In the genomic region with DNA sequence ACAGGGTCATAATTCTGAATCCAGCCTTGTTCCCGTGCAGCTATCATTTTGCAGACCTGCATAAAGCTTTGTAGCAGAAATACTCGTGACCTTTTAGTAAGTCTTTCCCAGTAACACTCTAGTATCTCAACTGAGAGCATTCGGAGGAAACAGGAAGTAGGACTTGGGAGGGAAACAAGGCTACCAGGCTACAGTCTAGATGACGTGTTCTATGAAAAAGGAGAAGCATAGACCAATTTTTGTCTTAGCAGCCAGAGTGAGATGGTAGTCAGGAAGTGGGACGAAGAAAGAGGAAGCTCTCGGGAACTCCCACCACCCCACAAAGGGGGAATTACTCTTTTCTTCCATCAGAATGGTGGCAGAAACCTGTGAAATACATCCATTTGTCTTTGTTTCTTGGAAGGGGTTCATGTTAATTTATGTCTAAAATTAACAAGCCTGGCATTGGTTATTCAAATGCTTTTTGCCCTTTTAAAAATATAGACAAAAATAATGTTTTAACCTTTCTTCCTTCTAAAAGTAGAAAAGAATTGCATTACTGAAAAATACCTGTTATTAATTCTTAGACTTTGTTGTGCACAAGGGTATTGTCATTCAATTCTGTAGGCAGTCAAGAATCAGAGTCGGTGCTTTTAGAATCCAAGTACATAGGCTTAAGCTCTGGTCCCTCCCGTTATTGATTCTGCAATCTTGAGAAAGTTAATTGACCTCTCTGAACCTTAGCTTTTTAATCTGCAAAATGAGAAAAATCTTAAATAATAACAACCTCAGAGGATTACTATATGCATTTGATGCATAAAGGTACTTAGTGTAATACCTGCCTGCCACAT, we compare ENCODE assay signal across 8 cellular contexts. TPM values are rescaled to one million over a fixed set of nuclear protein-coding genes. Genes with fewer than 3 reads are reported as not detected.
DNase-seq lines count a peak whose midpoint lies in the region; ATAC-seq and TF ChIP-seq lines count a peak whose summit lies in the region.
"Had no signal": no experiment of that assay in that cellular context is flagged by ENCODE, and none has a peak within 500 bp of the region (broad histone marks: within the 10 kb centered on the region; RNA-seq: fewer than 3 reads in every experiment).

No MANE protein-coding gene starts in this region.

- H3K27me3 Mint-ChIP-seq in type B pancreatic cell = no peaks in the 10 kb centered on the region

- no peaks in the 10 kb centered on the region for H3K9me3 Mint-ChIP-seq in type B pancreatic cell

- peaks cover 0 to 38% of the 10 kb centered on the region in 2 donors for H3K4me1 ChIP-seq in left lung
- H3K4me1 ChIP-seq in SJCRH30 = peaks cover 24% of the 10 kb centered on the region

- DNase-seq in left lung (no peak), SJCRH30 (no peak), NCI-H2196 treated with DMSO at 0.1 percent for 48 hours (lab: John Stamatoyannopoulos, UW; ENCODE audit: unreplicated experiment) (no peak), type B pancreatic cell (ENCODE audit: extremely low spot score, unreplicated experiment) (no peak)

- no peak for TF ChIP-seq CTCF in left lung (IDR thresholded peaks at IDR 0.05)
- no peak for TF ChIP-seq CTCF in type B pancreatic cell (conservative IDR thresholded peaks at IDR 0.05)

- no peak overlapping the region for H3K4me3 Mint-ChIP-seq in type B pancreatic cell

- no peaks in the 10 kb centered on the region for H3K36me3 Mint-ChIP-seq in type B pancreatic cell

- H3K27ac ChIP-seq in left lung (peak overlapping the region; percentile 9 to 82), SJCRH30 (no peak overlapping the region)

- H3K36me3 ChIP-seq in left lung = no peaks in the 10 kb centered on the region
- no peaks in the 10 kb centered on the region for H3K36me3 ChIP-seq in SJCRH30

- no peak overlapping the region for H3K4me3 ChIP-seq in left lung
- no peak overlapping the region for H3K4me3 ChIP-seq in SJCRH30

- ATAC-seq in GM19328 (IDR thresholded peaks at IDR 0.05; ENCODE audit: unreplicated experiment) (peak; percentile 81), HG03039 (IDR thresholded peaks at IDR 0.05; ENCODE audit: unreplicated experiment) (peak; percentile 91), SK-N-SH treated with all-trans-retinoic acid at 6 μM for 48 hours (peak; percentile 72), left lung (peak; percentile 89)

- intact Hi-C loops in left lung (cut with DNase I) = no loop called here

- no peaks in the 10 kb centered on the region for H3K27me3 ChIP-seq in left lung
- no peaks in the 10 kb centered on the region for H3K27me3 ChIP-seq in SJCRH30

- H3K27ac Mint-ChIP-seq in type B pancreatic cell = no peak overlapping the region

- H3K9me3 ChIP-seq in left lung = no peaks in the 10 kb centered on the region
- H3K9me3 ChIP-seq in SJCRH30 (replicated peaks) = no peaks in the 10 kb centered on the region

- H3K4me1 Mint-ChIP-seq in type B pancreatic cell (ENCODE audit: unreplicated experiment) = peaks cover 10% of the 10 kb centered on the region

TF ChIP-seq in SK-N-SH treated with all-trans-retinoic acid at 6 μM for 48 hours, 23 proteins besides CTCF, POLR2A, EP300 and RAD21:
- TF ChIP-seq ZC3H10 (CRISPR knock-in tag; IDR thresholded peaks at IDR 0.05) = no peak
- no peak for TF ChIP-seq OSR1 (CRISPR knock-in tag; IDR thresholded peaks at IDR 0.05)
- TF ChIP-seq PPARA (CRISPR knock-in tag; IDR thresholded peaks at IDR 0.05; ENCODE audit: borderline replicate concordance) = no peak
- no peak for TF ChIP-seq ZFP3 (CRISPR knock-in tag; IDR thresholded peaks at IDR 0.05)
- TF ChIP-seq BACH2 (CRISPR knock-in tag; IDR thresholded peaks at IDR 0.05; ENCODE audit: borderline replicate concordance) = no peak
- TF ChIP-seq ARNTL (CRISPR knock-in tag; IDR thresholded peaks at IDR 0.05; ENCODE audit: borderline replicate concordance, low read depth) = no peak
- no peak for TF ChIP-seq RARB (CRISPR knock-in tag; IDR thresholded peaks at IDR 0.05)

RNA-seq across cellular contexts. Expression of gene SUCNR1, which starts 1.6 kb away (rescaled TPM):
- total RNA-seq in left lung (1 to 10 TPM; 1.9 to 4.8 TPM), type B pancreatic cell (ENCODE audit: low replicate concordance) (0.75 TPM in 1 of 2 replicates, not detected in the other)
- 0.41 and 0.61 TPM in 2 replicates for total RNA-seq in SJCRH30 (2014; rRNA removed; shearing (Covaris generic))
- total RNA-seq: T-helper 1 cell treated with Interleukin-12 subunit alpha and Interleukin-12 subunit beta and Interleukin-4 antibody, amounts not matched to agents 30 ng/mL and 1 ng/mL, for 36 hours had no signal

RNA-seq across cellular contexts. Expression of gene AADAC, which starts 57.9 kb away (rescaled TPM):
- total RNA-seq in left lung (1 to 10 TPM; 1.1 to 7.2 TPM), type B pancreatic cell (ENCODE audit: low replicate concordance) (1.3 and 1.4 TPM in 2 replicates)
- total RNA-seq in SJCRH30 (2014; rRNA removed; shearing (Covaris generic)) = not detected in 2 replicates
- total RNA-seq: T-helper 1 cell treated with Interleukin-12 subunit alpha and Interleukin-12 subunit beta and Interleukin-4 antibody, amounts not matched to agents 30 ng/mL and 1 ng/mL, for 36 hours had no signal
